ENCODE assay signal across 19 cellular contexts in the genomic region with DNA sequence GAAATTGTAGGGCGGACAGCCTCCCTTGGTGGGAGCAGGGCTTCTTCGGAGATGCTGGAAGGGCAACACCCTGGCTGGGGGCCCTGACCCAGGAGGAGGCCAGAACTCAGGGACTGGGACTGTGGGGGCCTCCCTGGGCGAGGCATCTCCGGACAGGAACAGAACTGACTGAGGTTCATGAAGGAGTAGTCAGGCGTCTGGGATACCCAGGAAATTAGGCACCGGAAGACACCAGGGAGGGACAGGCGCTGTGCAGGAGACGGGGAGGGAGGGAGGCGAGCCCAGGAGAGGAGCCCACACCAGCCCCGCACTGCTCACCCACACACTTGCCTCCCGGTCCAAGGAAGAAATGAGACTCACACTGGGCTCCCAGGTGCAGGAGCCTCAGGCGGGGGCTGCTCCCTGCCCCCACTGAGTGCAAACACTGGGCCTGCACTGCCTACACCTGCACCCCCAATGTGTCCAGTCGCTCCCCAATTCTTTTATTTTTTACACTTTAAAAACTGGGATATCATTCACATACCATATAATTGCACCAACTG.
DNase-seq lines count a peak whose midpoint lies in the region; ATAC-seq, FAIRE-seq and TF ChIP-seq lines count a peak whose summit lies in the region.
"Had no signal": no experiment of that assay in that cellular context is flagged by ENCODE, and none has a peak within 500 bp of the region (broad histone marks: within the 10 kb centered on the region; RNA-seq: fewer than 3 reads in every experiment).

No MANE protein-coding gene starts in this region.

- no peak overlapping the region for H3K4me2 ChIP-seq in neuronal stem cell (ENCODE audit: insufficient read depth, low read length, poor library complexity, severe bottlenecking)

- no peaks in the 10 kb centered on the region for H3K79me1 ChIP-seq in neuronal stem cell (ENCODE audit: low read depth, low read length)

- no peaks in the 10 kb centered on the region for H3K36me3 Mint-ChIP-seq in endodermal cell (ENCODE audit: low read depth)

- ATAC-seq in left ventricle myocardium superior = no peak
- ATAC-seq: GM12878, HepG2 had no signal

- intact Hi-C loops in left ventricle myocardium superior (cut with micrococcal nuclease) = no loop called here
- intact Hi-C loops in kidney (cut with DNase I) = no loop called here
- intact Hi-C loops in posterior cingulate gyrus (cut with DNase I) = no loop called here

- peaks cover 6% of the 10 kb centered on the region for H3K4me1 Mint-ChIP-seq in endodermal cell
- H3K4me1 Mint-ChIP-seq: B cell had no signal

- no peaks in the 10 kb centered on the region for H3K4me1 ChIP-seq in right atrium auricular region
- H3K4me1 ChIP-seq in endodermal cell (ENCODE audit: control insufficient read depth, insufficient read depth, low read length) = no peaks in the 10 kb centered on the region
- peaks cover 1 to 18% of the 10 kb centered on the region in 2 donors for H3K4me1 ChIP-seq in neuronal stem cell (ENCODE audit: control insufficient read depth in 2 of 2, insufficient read depth in 1 of 2, low read depth in 1 of 2, low read length in 2 of 2)
- H3K4me1 ChIP-seq in kidney (ENCODE audit: control insufficient read depth in 1 of 2, insufficient read depth in 1 of 2, low read depth in 1 of 2, low read length in 2 of 2) = no peaks in the 10 kb centered on the region

- H3K27ac Mint-ChIP-seq in endodermal cell = no peak overlapping the region
- H3K27ac Mint-ChIP-seq: B cell; CD4-positive, alpha-beta T cell; HFFc6 had no signal

- no peak overlapping the region for H2BK120ac ChIP-seq in neuronal stem cell (ENCODE audit: low read depth, low read length)

- no peak overlapping the region for H2AFZ ChIP-seq in neuronal stem cell (ENCODE audit: low read length)

- H3K27ac ChIP-seq in right atrium auricular region (no peak overlapping the region), endodermal cell (ENCODE audit: low read depth, low read length) (peak overlapping the region; percentile 53), neuronal stem cell (replicated peaks; ENCODE audit: low read length) (no peak overlapping the region), kidney (ENCODE audit: low read depth in 2 of 2, low read length in 2 of 2) (no peak overlapping the region)

- no peak overlapping the region for H4K8ac ChIP-seq in neuronal stem cell (ENCODE audit: low read depth, low read length)

- H4K91ac ChIP-seq in neuronal stem cell (ENCODE audit: low read depth, low read length, poor library complexity) = no peak overlapping the region

- no peak overlapping the region for H3K23ac ChIP-seq in neuronal stem cell (ENCODE audit: low read depth, low read length, poor library complexity)

- H3K9me3 ChIP-seq in right atrium auricular region (peaks cover 0 to 25% of the 10 kb centered on the region in 2 donors), endodermal cell (ENCODE audit: control insufficient read depth, low read length) (no peaks in the 10 kb centered on the region), neuronal stem cell (replicated peaks in 1 of 2; ENCODE audit: control insufficient read depth in 2 of 2, insufficient read depth in 1 of 2, low read depth in 1 of 2, low read length in 2 of 2) (peaks cover 0 to 11% of the 10 kb centered on the region in 2 donors), kidney (ENCODE audit: control insufficient read depth in 1 of 2, low read length in 2 of 2) (peaks cover 0 to 5% of the 10 kb centered on the region in 2 donors)

- no peak overlapping the region for H2BK12ac ChIP-seq in neuronal stem cell (ENCODE audit: low read length)

- H3K18ac ChIP-seq in neuronal stem cell (ENCODE audit: low read length) = no peak overlapping the region

- H3K4me3 ChIP-seq in right atrium auricular region = no peak overlapping the region
- H3K4me3 ChIP-seq in endodermal cell (ENCODE audit: low read length) = no peak overlapping the region
- H3K4me3 ChIP-seq in neuronal stem cell (ENCODE audit: low read length in 2 of 2) = no peak overlapping the region
- H3K4me3 ChIP-seq in kidney (ENCODE audit: low read length in 2 of 2) = no peak overlapping the region
- H3K4me3 ChIP-seq: GM12878 had no signal

- H3K36me3 ChIP-seq in right atrium auricular region = no peaks in the 10 kb centered on the region
- H3K36me3 ChIP-seq in endodermal cell (ENCODE audit: control insufficient read depth, insufficient read depth, low read length) = no peaks in the 10 kb centered on the region
- H3K36me3 ChIP-seq in neuronal stem cell (replicated peaks in 1 of 2; ENCODE audit: control insufficient read depth in 2 of 2, insufficient read depth in 2 of 2, low read length in 2 of 2) = no peaks in the 10 kb centered on the region
- H3K36me3 ChIP-seq in kidney (ENCODE audit: control insufficient read depth in 1 of 2, insufficient read depth in 2 of 2, low read length in 2 of 2) = no peaks in the 10 kb centered on the region

- no peak overlapping the region for H3K9ac ChIP-seq in endodermal cell (ENCODE audit: extremely low read depth, low read length, poor library complexity, severe bottlenecking)
- H3K9ac ChIP-seq in neuronal stem cell (ENCODE audit: low read depth, low read length, poor library complexity) = peak overlapping the region; percentile 2
- H3K9ac ChIP-seq in kidney (ENCODE audit: low read length in 2 of 2) = no peak overlapping the region

- WGBS in endodermal cell (ENCODE audit: insufficient coverage in 1 of 2, insufficient read length in 1 of 2), 2 experiments = 85 to 100% methylated on average over 6 to 13 of the region's 13 CpGs
- no CpG with 5 or more reads among the region's 13 CpGs for WGBS in neuronal stem cell (ENCODE audit: extremely low coverage in 2 of 2, insufficient read length in 2 of 2, insufficient replicate concordance in 1 of 2), 2 donors

- H3K27me3 ChIP-seq in right atrium auricular region = no peaks in the 10 kb centered on the region
- H3K27me3 ChIP-seq in endodermal cell (ENCODE audit: control insufficient read depth, insufficient read depth, low read length, poor library complexity, severe bottlenecking) = no peaks in the 10 kb centered on the region
- peaks cover 0 to 3% (median 0%) of the 10 kb centered on the region in 3 experiments for H3K27me3 ChIP-seq in neuronal stem cell (ENCODE audit: control insufficient read depth in 3 of 3, insufficient read depth in 3 of 3, low read depth in 1 of 3, low read length in 3 of 3)

- H2BK5ac ChIP-seq in neuronal stem cell (ENCODE audit: low read length) = no peak overlapping the region

- TF ChIP-seq CTCF in right atrium auricular region (IDR thresholded peaks at IDR 0.05) (no peak), endodermal cell (conservative IDR thresholded peaks at IDR 0.05) (no peak), kidney (IDR thresholded peaks at IDR 0.05; ENCODE audit: borderline replicate concordance, extremely low read depth, insufficient read depth) (no peak)

- no peak for FAIRE-seq in kidney (lab: Jason Lieb, UNC)
- FAIRE-seq: A204.1, GM12878, HepG2, HTR-8/SVneo had no signal

- peaks cover 2% of the 10 kb centered on the region for H3K27me3 Mint-ChIP-seq in endodermal cell (ENCODE audit: insufficient read depth)

- no peak overlapping the region for H2AK5ac ChIP-seq in neuronal stem cell (ENCODE audit: low read depth, low read length)

- no peak overlapping the region for H3K4ac ChIP-seq in neuronal stem cell (ENCODE audit: low read length)

- no peak overlapping the region for H2BK15ac ChIP-seq in neuronal stem cell (ENCODE audit: low read length)

- DNase-seq in left ventricle myocardium superior (peak; percentile 14), right atrium auricular region (ENCODE audit: low spot score) (no peak), endodermal cell (no peak), neuronal stem cell (ENCODE audit: low spot score) (no peak), kidney (no peak), posterior cingulate gyrus (no peak)
- DNase-seq in effector CD8-positive, alpha-beta T cell (lab: John Stamatoyannopoulos, UW) = no peak
- DNase-seq: C1 segment of cervical spinal cord; Calu3; CD4-positive, alpha-beta T cell; DMS79; GOT3; HCEC 1CT; HFFc6 had no signal

- H3K14ac ChIP-seq in neuronal stem cell (ENCODE audit: low read length) = no peak overlapping the region

- no peak overlapping the region for H3K4me3 Mint-ChIP-seq in endodermal cell
- H3K4me3 Mint-ChIP-seq: B cell; CD4-positive, alpha-beta T cell; HFFc6 had no signal

- H3K9me3 Mint-ChIP-seq in endodermal cell = peaks cover 4% of the 10 kb centered on the region
